13 cellular contexts compared by ENCODE assay signal in the genomic region with DNA sequence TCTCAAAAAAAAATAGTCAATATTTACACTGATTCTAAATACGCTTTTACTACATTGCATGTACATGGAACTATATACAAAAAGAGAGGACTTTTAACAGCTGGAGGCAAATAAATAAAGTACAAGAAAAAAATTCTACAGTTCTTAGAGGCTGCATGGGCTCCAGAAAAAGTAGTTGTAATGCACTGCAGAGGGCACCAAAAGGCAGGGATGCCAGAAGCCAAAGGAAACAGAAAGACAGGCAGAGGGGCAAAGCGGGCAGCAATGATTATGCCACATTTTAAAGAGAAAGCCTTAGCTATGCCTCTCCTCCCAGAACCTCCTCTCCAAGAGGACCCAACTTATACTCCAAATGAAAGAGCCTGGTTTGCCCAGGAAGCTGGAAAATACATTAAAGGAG. TPM values are rescaled to one million over a fixed set of nuclear protein-coding genes. Genes with fewer than 3 reads are reported as not detected.
DNase-seq lines count a peak whose midpoint lies in the region; ATAC-seq and TF ChIP-seq lines count a peak whose summit lies in the region.
"Had no signal": no experiment of that assay in that cellular context is flagged by ENCODE, and none has a peak within 500 bp of the region (broad histone marks: within the 10 kb centered on the region; RNA-seq: fewer than 3 reads in every experiment).

No MANE protein-coding gene starts in this region.

- no peak overlapping the region for H3K4me3 Mint-ChIP-seq in natural killer cell treated with Interleukin-12 subunit alpha and Interleukin-12 subunit beta and Interleukin-15 and Interleukin-18, amount 100 ng/mL, for 72 hours
- no peak overlapping the region for H3K4me3 Mint-ChIP-seq in natural killer cell

- no peak for ATAC-seq in natural killer cell treated with Interleukin-12 subunit alpha and Interleukin-12 subunit beta and Interleukin-15 and Interleukin-18, amount 100 ng/mL, for 72 hours
- ATAC-seq in natural killer cell (no peak), HG03342 (IDR thresholded peaks at IDR 0.05; ENCODE audit: unreplicated experiment) (no peak), GM18870 (IDR thresholded peaks at IDR 0.05; ENCODE audit: unreplicated experiment) (no peak)
- ATAC-seq: activated naive CD4-positive, alpha-beta T cell treated with anti-CD3 and anti-CD28 coated beads, Interleukin-2, amount 50 U/mL, for 72 hours; stimulated activated naive CD8-positive, alpha-beta T cell treated with anti-CD3 and anti-CD28 coated beads, Interleukin-15, Interleukin-2, amounts not matched to agents 100 U/mL and 50 U/mL, for 24 hours had no signal

- peak; percentile 5 for DNase-seq in natural killer cell treated with Interleukin-12 subunit alpha and Interleukin-12 subunit beta and Interleukin-15 and Interleukin-18, amount 100 ng/mL, for 72 hours (ENCODE audit: low spot score)
- DNase-seq in natural killer cell (no peak), SK-MEL-5 (ENCODE audit: low read depth, low spot score) (peak; percentile 64), fibroblast of gingiva (ENCODE audit: low read depth) (peak; percentile 17), cerebellar cortex (ENCODE audit: low spot score) (no peak), NOMO-1 treated with dmso at 0.1 percent for 144 hours (lab: John Stamatoyannopoulos, UW; ENCODE audit: unreplicated experiment) (no peak)
- DNase-seq: NCI-H226; stimulated activated CD4-positive, alpha-beta T cell treated with anti-CD3 and anti-CD28 coated beads, Interleukin-4, amount 100 ng/mL, for 24 hours; stimulated activated naive CD8-positive, alpha-beta T cell treated with anti-CD3 and anti-CD28 coated beads, Interleukin-15, Interleukin-2, amounts not matched to agents 100 U/mL and 50 U/mL, for 24 hours had no signal

- in situ Hi-C loops in SK-MEL-5 (cut with HindIII; ENCODE audit: low pct_unique_long_range_greater_than_20kb, low sequenced_read_pairs): no loop called here

- no peak overlapping the region for H3K27ac Mint-ChIP-seq in natural killer cell treated with Interleukin-12 subunit alpha and Interleukin-12 subunit beta and Interleukin-15 and Interleukin-18, amount 100 ng/mL, for 72 hours
- no peak overlapping the region for H3K27ac Mint-ChIP-seq in natural killer cell
- H3K27ac Mint-ChIP-seq: activated naive CD4-positive, alpha-beta T cell treated with anti-CD3 and anti-CD28 coated beads, Interleukin-2, amount 50 U/mL, for 72 hours had no signal

- H3K4me1 Mint-ChIP-seq in natural killer cell treated with Interleukin-12 subunit alpha and Interleukin-12 subunit beta and Interleukin-15 and Interleukin-18, amount 100 ng/mL, for 72 hours (ENCODE audit: low read depth in 2 of 2): peaks cover 10 to 12% of the 10 kb centered on the region in 2 donors
- H3K4me1 Mint-ChIP-seq in natural killer cell: peaks cover 12% of the 10 kb centered on the region in 2 donors

- intact Hi-C loops in natural killer cell (cut with micrococcal nuclease): no loop called here

- H3K36me3 Mint-ChIP-seq in natural killer cell treated with Interleukin-12 subunit alpha and Interleukin-12 subunit beta and Interleukin-15 and Interleukin-18, amount 100 ng/mL, for 72 hours: no peaks in the 10 kb centered on the region
- H3K36me3 Mint-ChIP-seq in natural killer cell: no peaks in the 10 kb centered on the region

- H3K27me3 Mint-ChIP-seq in natural killer cell treated with Interleukin-12 subunit alpha and Interleukin-12 subunit beta and Interleukin-15 and Interleukin-18, amount 100 ng/mL, for 72 hours: peaks cover 9 to 17% of the 10 kb centered on the region in 2 donors
- H3K27me3 Mint-ChIP-seq in natural killer cell (ENCODE audit: low read depth in 2 of 2): peaks cover 17 to 18% of the 10 kb centered on the region in 2 donors

- no peaks in the 10 kb centered on the region for H3K9me3 Mint-ChIP-seq in natural killer cell treated with Interleukin-12 subunit alpha and Interleukin-12 subunit beta and Interleukin-15 and Interleukin-18, amount 100 ng/mL, for 72 hours
- no peaks in the 10 kb centered on the region for H3K9me3 Mint-ChIP-seq in natural killer cell
- H3K9me3 Mint-ChIP-seq: activated naive CD4-positive, alpha-beta T cell treated with anti-CD3 and anti-CD28 coated beads, Interleukin-2, amount 50 U/mL, for 72 hours had no signal

- TF ChIP-seq CTCF in natural killer cell (IDR thresholded peaks at IDR 0.05): no peak

RNA-seq across cellular contexts. Expression of gene ADCK2, which starts 11.6 kb away (rescaled TPM):
- total RNA-seq in natural killer cell treated with Interleukin-12 subunit alpha and Interleukin-12 subunit beta and Interleukin-15 and Interleukin-18, amount 100 ng/mL, for 72 hours: 10 to 100 TPM in 1 of 2 donors, 1 to 10 TPM in 1; 8.2 to 12.2 TPM
- 10 to 100 TPM; 12.6 to 20.7 (median 15.8) TPM for total RNA-seq in natural killer cell
- 30.9 and 35.2 TPM in 2 replicates for total RNA-seq in SK-MEL-5 (2014; rRNA removed; shearing (Covaris generic))
- 34.9 and 41.5 TPM in 2 replicates for polyA plus RNA-seq in SK-MEL-5 (2015; cell fraction: cytosol; rRNA removed)
- polyA plus RNA-seq in SK-MEL-5 (2015; cell fraction: nucleus; rRNA removed): 14.5 and 16.8 TPM in 2 replicates

RNA-seq across cellular contexts. Expression of gene DENND2A, which starts 20.5 kb away (rescaled TPM):
- total RNA-seq in natural killer cell treated with Interleukin-12 subunit alpha and Interleukin-12 subunit beta and Interleukin-15 and Interleukin-18, amount 100 ng/mL, for 72 hours: not detected
- under 1 TPM in 1 of 3 donors, not detected in 2; 0.12 TPM for total RNA-seq in natural killer cell
- total RNA-seq in SK-MEL-5 (2014; rRNA removed; shearing (Covaris generic)): 0.16 TPM in 1 of 2 replicates, not detected in the other
- polyA plus RNA-seq in SK-MEL-5 (2015; cell fraction: cytosol; rRNA removed): 0.04 and 0.05 TPM in 2 replicates
- polyA plus RNA-seq in SK-MEL-5 (2015; cell fraction: nucleus; rRNA removed): not detected in 2 replicates
- total RNA-seq: activated naive CD4-positive, alpha-beta T cell treated with anti-CD3 and anti-CD28 coated beads, Interleukin-2, amount 50 U/mL, for 72 hours; T-helper 2 cell treated with Interferon-gamma antibody and Interleukin-4, amounts not matched to agents 100 ng/mL and 5 ng/mL, for 36 hours had no signal

RNA-seq across cellular contexts. Expression of gene NDUFB2, which starts 35.4 kb away (rescaled TPM):
- total RNA-seq in natural killer cell treated with Interleukin-12 subunit alpha and Interleukin-12 subunit beta and Interleukin-15 and Interleukin-18, amount 100 ng/mL, for 72 hours: 100 to 1,000 TPM; 169 to 222 TPM
- total RNA-seq in natural killer cell: 100 to 1,000 TPM; 152 to 177 (median 177) TPM
- total RNA-seq in SK-MEL-5 (2014; rRNA removed; shearing (Covaris generic)): 230 and 286 TPM in 2 replicates
- 287 and 528 TPM in 2 replicates for polyA plus RNA-seq in SK-MEL-5 (2015; cell fraction: cytosol; rRNA removed)
- 44.7 and 103 TPM in 2 replicates for polyA plus RNA-seq in SK-MEL-5 (2015; cell fraction: nucleus; rRNA removed)

Comparison
In these comparisons a context has a peak if more than half of its experiments do, and no peak if none do; other contexts are left out.
1. DNase-seq: peak in natural killer cell treated with Interleukin-12 subunit alpha and Interleukin-12 subunit beta and Interleukin-15 and Interleukin-18, amount 100 ng/mL, for 72 hours (single experiment), SK-MEL-5 (single experiment) and fibroblast of gingiva (single experiment); none in natural killer cell (single experiment), cerebellar cortex (single experiment) and NOMO-1 treated with dmso at 0.1 percent for 144 hours (single experiment).